Comparison of ENCODE assay signal across 9 cellular contexts in the genomic region with DNA sequence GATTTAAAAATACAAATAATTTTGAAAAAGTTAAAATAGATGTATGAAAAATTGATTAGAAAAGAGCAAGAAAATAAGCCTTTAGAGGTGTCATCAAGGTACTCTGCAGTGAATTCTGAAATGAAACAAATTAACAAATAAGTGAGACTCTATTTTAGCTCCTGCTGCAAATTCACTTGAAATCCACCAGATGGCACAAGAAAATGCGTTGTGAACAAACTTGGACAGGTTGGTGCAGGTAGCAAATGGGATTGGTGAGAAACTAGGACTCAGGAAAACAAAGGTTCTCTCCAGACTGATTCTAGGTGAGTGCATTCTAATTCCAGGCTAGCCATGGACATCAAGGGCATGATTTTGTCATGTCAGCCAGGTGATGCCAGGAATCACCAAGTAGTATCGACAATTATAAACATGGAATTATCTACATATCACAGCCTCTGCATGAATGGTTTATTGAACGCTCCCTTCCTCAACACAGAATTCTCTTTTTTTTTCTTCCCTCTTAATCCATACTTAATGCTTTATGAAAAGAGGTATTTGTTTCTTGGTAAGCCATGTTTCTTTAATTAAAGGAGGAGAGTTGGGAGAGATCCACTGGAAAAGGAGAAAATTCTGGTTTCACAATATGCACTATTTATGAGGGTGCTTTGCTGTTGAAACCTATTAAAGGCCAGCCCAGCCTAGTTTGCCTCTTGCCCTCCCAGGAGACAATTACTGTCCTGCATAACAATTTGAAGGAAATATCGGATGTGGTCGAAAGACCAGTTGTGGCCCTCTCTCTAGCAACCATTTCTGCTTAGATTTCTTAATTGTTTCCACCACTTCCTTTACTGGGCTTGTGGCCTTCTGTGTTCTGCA.
DNase-seq lines count a peak whose midpoint lies in the region; ATAC-seq and TF ChIP-seq lines count a peak whose summit lies in the region.
"Had no signal": no experiment of that assay in that cellular context is flagged by ENCODE, and none has a peak within 500 bp of the region (broad histone marks: within the 10 kb centered on the region; RNA-seq: fewer than 3 reads in every experiment).

No MANE protein-coding gene starts in this region.

- POLR2A ChIA-PET in CD4-positive, alpha-beta memory T cell (lab: Charles Lee; ENCODE audit: partially characterized antibody), result interaction anchor here (0.8 kb wide), 1 partner anchor 592 kb away, joined by 5 read pairs; no protein-coding TSS in a partner anchor
- POLR2A ChIA-PET in RWPE1 (lab: Yijun Ruan, JAX; ENCODE audit: low non-redundant PET), result no interaction called here

- no peak overlapping the region for H3K27ac ChIP-seq in CD4-positive, alpha-beta memory T cell (ENCODE audit: low read depth, low read length)
- no peak overlapping the region for H3K27ac ChIP-seq in RWPE1
- H3K27ac ChIP-seq: gastrocnemius medialis had no signal

- H3K4me3 Mint-ChIP-seq in CD4-positive, alpha-beta memory T cell, result no peak overlapping the region

- H3K9me3 Mint-ChIP-seq in CD4-positive, alpha-beta memory T cell, result no peaks in the 10 kb centered on the region

- intact Hi-C loops in CD4-positive, alpha-beta memory T cell (cut with micrococcal nuclease), result loop anchor here (1.0 kb wide), 3 partner anchors 102 to 326 kb away; no protein-coding TSS in a partner anchor

- no peaks in the 10 kb centered on the region for H3K27me3 ChIP-seq in CD4-positive, alpha-beta memory T cell (ENCODE audit: insufficient read depth, low read length)
- no peaks in the 10 kb centered on the region for H3K27me3 ChIP-seq in H7 (ENCODE audit: control insufficient read depth, insufficient read depth, low read length)

- no peaks in the 10 kb centered on the region for H3K36me3 Mint-ChIP-seq in CD4-positive, alpha-beta memory T cell

- peaks cover 1 to 2% of the 10 kb centered on the region in 2 donors for H3K27me3 Mint-ChIP-seq in CD4-positive, alpha-beta memory T cell

- H3K4me1 Mint-ChIP-seq in CD4-positive, alpha-beta memory T cell, result peaks cover 0 to 2% (median 0%) of the 10 kb centered on the region in 4 donors

- no peaks in the 10 kb centered on the region for H3K4me1 ChIP-seq in CD4-positive, alpha-beta memory T cell (ENCODE audit: insufficient read depth, low read length)
- H3K4me1 ChIP-seq: gastrocnemius medialis had no signal

- H3K27ac Mint-ChIP-seq in CD4-positive, alpha-beta memory T cell, result no peak overlapping the region

- no peak for ATAC-seq in HG03378 (IDR thresholded peaks at IDR 0.05; ENCODE audit: unreplicated experiment)

- TF ChIP-seq CTCF in RWPE1 (conservative IDR thresholded peaks at IDR 0.05; ENCODE audit: low read depth) (peak; percentile 74), fibroblast of the aortic adventitia (IDR thresholded peaks at IDR 0.05; ENCODE audit: insufficient read depth, low read length) (peak; percentile 64)

- no peaks in the 10 kb centered on the region for H3K9me3 ChIP-seq in CD4-positive, alpha-beta memory T cell (ENCODE audit: control insufficient read depth in 1 of 2, low read length in 2 of 2)
- H3K9me3 ChIP-seq: gastrocnemius medialis had no signal

- CTCF ChIA-PET in CD4-positive, alpha-beta memory T cell (lab: Charles Lee; ENCODE audit: partially characterized antibody), result interaction anchor here (0.7 to 3.5 kb wide), 7 partner anchors 8 to 665 kb away, joined by 3 to 16 read pairs (median 4); no protein-coding TSS in a partner anchor
- CTCF ChIA-PET in RWPE1 (lab: Yijun Ruan, JAX), result interaction anchor here (0.6 to 0.8 kb wide), 6 partner anchors 12 to 1399 kb away, joined by 3 to 4 read pairs (median 3); no protein-coding TSS in a partner anchor

- H3K36me3 ChIP-seq in CD4-positive, alpha-beta memory T cell (ENCODE audit: insufficient read depth, low read length), result no peaks in the 10 kb centered on the region
- no peaks in the 10 kb centered on the region for H3K36me3 ChIP-seq in H7 (replicated peaks; ENCODE audit: control insufficient read depth, insufficient read depth, low read length)
- H3K36me3 ChIP-seq: gastrocnemius medialis had no signal

- no peak overlapping the region for H3K4me3 ChIP-seq in CD4-positive, alpha-beta memory T cell (ENCODE audit: low read length in 2 of 2)
- H3K4me3 ChIP-seq in H7 (ENCODE audit: insufficient read depth, low read depth, low read length), result no peak overlapping the region
- no peak overlapping the region for H3K4me3 ChIP-seq in fibroblast of the aortic adventitia (ENCODE audit: low read depth, low read length)
- H3K4me3 ChIP-seq: gastrocnemius medialis had no signal

- DNase-seq in CD4-positive, alpha-beta memory T cell, result peak in 4 of 5 donors; percentile 12 to 35 (median 23)
- DNase-seq in H7 (peak; percentile 14), RWPE1 (ENCODE audit: low spot score) (peak; percentile 39), fibroblast of the aortic adventitia (ENCODE audit: low read depth) (peak; percentile 54), renal cortical epithelial cell (ENCODE audit: low read depth) (peak; percentile 64), DMS79 (lab: John Stamatoyannopoulos, UW) (no peak)
- DNase-seq in stimulated activated CD4-positive, alpha-beta T cell treated with anti-CD3 and anti-CD28 coated beads, Interleukin-2, amount 100 ng/mL, for 24 hours, result no peak
- DNase-seq: gastrocnemius medialis had no signal

Comparison
In these comparisons a context has a peak if more than half of its experiments do, and no peak if none do; other contexts are left out.
1. DNase-seq: peak in CD4-positive, alpha-beta memory T cell (4 of 5), H7 (single experiment), RWPE1 (single experiment), fibroblast of the aortic adventitia (single experiment) and renal cortical epithelial cell (single experiment); none in DMS79 (single experiment) and stimulated activated CD4-positive, alpha-beta T cell treated with anti-CD3 and anti-CD28 coated beads, Interleukin-2, amount 100 ng/mL, for 24 hours (0 of 2).